In genomic region chr2:64854773-64855237, GRCh38 we compare ENCODE assay signal across 11 cellular contexts.
DNase-seq lines count a peak whose midpoint lies in the region; ATAC-seq, FAIRE-seq and TF ChIP-seq lines count a peak whose summit lies in the region.
"Had no signal": no experiment of that assay in that cellular context is flagged by ENCODE, and none has a peak within 500 bp of the region (broad histone marks: within the 10 kb centered on the region; RNA-seq: fewer than 3 reads in every experiment).

No MANE protein-coding gene starts in this region.

- H3K27ac ChIP-seq in kidney (ENCODE audit: low read depth in 2 of 2, low read length in 2 of 2), result no peak overlapping the region

- H3K4me3 ChIP-seq in kidney (ENCODE audit: low read length in 2 of 2), result no peak overlapping the region

- peak; percentile 28 for DNase-seq in ACHN
- peak in 52 of 76 experiments; percentile 2 to 66 (median 32) for DNase-seq in HUDEP-2 (lab: John Stamatoyannopoulos, UW; ENCODE audit: unreplicated experiment in 76 of 76)
- peak; percentile 47 for DNase-seq in amniotic epithelial cell (ENCODE audit: low read depth)
- DNase-seq in memory B cell (ENCODE audit: low spot score in 2 of 2), result no peak
- DNase-seq in kidney, result no peak
- DNase-seq in NCI-H510A treated with DMSO at 0.1 percent for 48 hours (lab: John Stamatoyannopoulos, UW), result no peak
- DNase-seq: NCI-H774 had no signal

- H3K27ac Mint-ChIP-seq in memory B cell, result peak overlapping the region; percentile 14
- H3K27ac Mint-ChIP-seq: naive thymus-derived CD8-positive, alpha-beta T cell had no signal

- no peak for FAIRE-seq in kidney (lab: Jason Lieb, UNC)
- FAIRE-seq: GM19239 had no signal

- H3K4me1 ChIP-seq in kidney (ENCODE audit: control insufficient read depth in 1 of 2, insufficient read depth in 1 of 2, low read depth in 1 of 2, low read length in 2 of 2), result peaks cover 7 to 18% of the 10 kb centered on the region in 2 donors

- H3K9me3 Mint-ChIP-seq in memory B cell, result no peaks in the 10 kb centered on the region
- H3K9me3 Mint-ChIP-seq: naive thymus-derived CD8-positive, alpha-beta T cell had no signal

- in situ Hi-C loops in ACHN (cut with HindIII; ENCODE audit: low pct_ligation_motif_present, low pct_unique_long_range_greater_than_20kb, low sequenced_read_pairs), result no loop called here

- H3K36me3 Mint-ChIP-seq in memory B cell, result peaks cover 2% of the 10 kb centered on the region
- H3K36me3 Mint-ChIP-seq: naive thymus-derived CD8-positive, alpha-beta T cell had no signal

- ATAC-seq in memory B cell (ENCODE audit: low read depth) (no peak), GM21381 (IDR thresholded peaks at IDR 0.05; ENCODE audit: unreplicated experiment) (no peak), GM21360 (IDR thresholded peaks at IDR 0.05; ENCODE audit: unreplicated experiment) (no peak)
- ATAC-seq: naive thymus-derived CD8-positive, alpha-beta T cell had no signal

- no peak overlapping the region for H3K9ac ChIP-seq in kidney (ENCODE audit: low read length in 2 of 2)

- no peak overlapping the region for H3K4me3 Mint-ChIP-seq in memory B cell
- H3K4me3 Mint-ChIP-seq: naive thymus-derived CD8-positive, alpha-beta T cell had no signal

- no peaks in the 10 kb centered on the region for H3K36me3 ChIP-seq in kidney (ENCODE audit: control insufficient read depth in 1 of 2, insufficient read depth in 2 of 2, low read length in 2 of 2)

- peaks cover 38% of the 10 kb centered on the region for H3K4me1 Mint-ChIP-seq in memory B cell

- H3K27me3 Mint-ChIP-seq in memory B cell, result no peaks in the 10 kb centered on the region

- no peak for TF ChIP-seq CTCF in kidney (IDR thresholded peaks at IDR 0.05; ENCODE audit: borderline replicate concordance, extremely low read depth, insufficient read depth)

- intact Hi-C loops in kidney (cut with DNase I), result loop anchor here (5.0 kb wide), 1 partner anchor 203 kb away; the partner anchor contains the start of gene SERTAD2

- H3K9me3 ChIP-seq in kidney (ENCODE audit: control insufficient read depth in 1 of 2, low read length in 2 of 2), result no peaks in the 10 kb centered on the region

Comparison
In these comparisons a context has a peak if more than half of its experiments do, and no peak if none do; other contexts are left out.
1. DNase-seq: peak in ACHN (single experiment), HUDEP-2 (52 of 76) and amniotic epithelial cell (single experiment); none in memory B cell (0 of 2), kidney (single experiment) and NCI-H510A treated with DMSO at 0.1 percent for 48 hours (single experiment).